ENCODE assay signal across 26 cellular contexts in the genomic region with DNA sequence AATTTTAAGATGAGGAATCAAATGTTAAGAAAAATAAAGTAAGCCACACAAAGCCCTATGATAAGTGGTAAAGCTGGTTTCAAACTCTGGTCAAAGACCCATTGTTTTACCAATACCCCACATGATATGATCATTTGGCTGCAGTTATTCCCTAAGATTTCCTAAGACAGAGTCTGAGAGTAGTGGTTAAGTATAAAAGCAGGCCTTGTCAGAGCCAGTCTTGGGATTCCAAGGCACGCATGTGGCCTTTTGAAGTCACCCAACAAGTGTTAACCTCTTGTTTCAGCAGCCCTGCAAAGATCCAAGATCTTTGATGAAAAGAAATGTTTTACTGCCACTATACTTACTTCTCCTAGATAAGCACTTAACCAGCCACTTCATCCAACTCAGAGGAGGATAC.
"Had no signal": no experiment of that assay in that cellular context is flagged by ENCODE, and none has a peak within 500 bp of the region (broad histone marks: within the 10 kb centered on the region; RNA-seq: fewer than 3 reads in every experiment).

No MANE protein-coding gene starts in this region.

- H3K27me3 ChIP-seq: gastroesophageal sphincter, heart left ventricle, hepatocyte, ovary, sigmoid colon, spleen, testis, tibial artery had no signal

- H3K4me3 Mint-ChIP-seq: effector memory CD8-positive, alpha-beta T cell; memory B cell; natural killer cell; stimulated activated memory B cell treated with anti-CD40 and anti-IgM and Interleukin-4, amounts not matched to agents 10 μg/mL and 1 μg/mL and 100 μg/mL, for 72 hours; type B pancreatic cell had no signal

- ATAC-seq: effector memory CD8-positive, alpha-beta T cell; gastroesophageal sphincter; heart left ventricle; left lobe of liver; natural killer cell; psoas muscle; right cardiac atrium; stimulated activated memory B cell treated with anti-CD40 and anti-IgM and Interleukin-4, amounts not matched to agents 10 μg/mL and 1 μg/mL and 100 μg/mL, for 72 hours; stimulated activated naive CD8-positive, alpha-beta T cell treated with anti-CD3 and anti-CD28 coated beads, Interleukin-15, Interleukin-2, amounts not matched to agents 100 U/mL and 50 U/mL, for 24 hours had no signal

- H3K79me2 ChIP-seq: hepatocyte had no signal

- H3K27ac ChIP-seq: heart left ventricle, hepatocyte, ovary, psoas muscle, sigmoid colon, spleen, testis, tibial artery had no signal

- H3K4me1 Mint-ChIP-seq: memory B cell; stimulated activated memory B cell treated with anti-CD40 and anti-IgM and Interleukin-4, amounts not matched to agents 10 μg/mL and 1 μg/mL and 100 μg/mL, for 72 hours had no signal

- H3K4me3 ChIP-seq: gastroesophageal sphincter, heart left ventricle, hepatocyte, lung, ovary, psoas muscle, sigmoid colon, spleen, testis, tibial artery had no signal

- H3K9me3 Mint-ChIP-seq: effector memory CD8-positive, alpha-beta T cell; memory B cell; natural killer cell; stimulated activated memory B cell treated with anti-CD40 and anti-IgM and Interleukin-4, amounts not matched to agents 10 μg/mL and 1 μg/mL and 100 μg/mL, for 72 hours; type B pancreatic cell had no signal

- FAIRE-seq: endometrium, kidney had no signal

- DNase-seq: cortex of kidney; effector memory CD8-positive, alpha-beta T cell; foreskin fibroblast; heart left ventricle; kidney; natural killer cell; occipital lobe; ovary; posterior cingulate gyrus; psoas muscle; right cardiac atrium; sigmoid colon; spleen; stimulated activated CD4-positive, alpha-beta T cell treated with anti-CD3 and anti-CD28 coated beads, Interleukin-4, amount 100 ng/mL, for 4 hours; stimulated activated naive CD8-positive, alpha-beta T cell treated with anti-CD3 and anti-CD28 coated beads, Interleukin-15, Interleukin-2, amounts not matched to agents 100 U/mL and 50 U/mL, for 24 hours; substantia nigra; testis; tibial artery had no signal

- H3K27ac Mint-ChIP-seq: effector memory CD8-positive, alpha-beta T cell; memory B cell; natural killer cell; stimulated activated memory B cell treated with anti-CD40 and anti-IgM and Interleukin-4, amounts not matched to agents 10 μg/mL and 1 μg/mL and 100 μg/mL, for 72 hours; type B pancreatic cell had no signal

- H2AFZ ChIP-seq: hepatocyte had no signal

- H3K27me3 Mint-ChIP-seq: effector memory CD8-positive, alpha-beta T cell; memory B cell; stimulated activated memory B cell treated with anti-CD40 and anti-IgM and Interleukin-4, amounts not matched to agents 10 μg/mL and 1 μg/mL and 100 μg/mL, for 72 hours; type B pancreatic cell had no signal

- H3K4me2 ChIP-seq: hepatocyte had no signal

- H3K9me3 ChIP-seq: gastroesophageal sphincter, heart left ventricle, ovary, psoas muscle, sigmoid colon, spleen, testis, tibial artery had no signal

- H3K36me3 ChIP-seq: ovary, tibial artery had no signal

- H3K36me3 Mint-ChIP-seq: memory B cell; natural killer cell; stimulated activated memory B cell treated with anti-CD40 and anti-IgM and Interleukin-4, amounts not matched to agents 10 μg/mL and 1 μg/mL and 100 μg/mL, for 72 hours had no signal

- H3K4me1 ChIP-seq: testis had no signal
